In genomic region chr14:72787841-72788240, GRCh38 we compare ENCODE assay signal across 16 cellular contexts.
DNase-seq lines count a peak whose midpoint lies in the region; ATAC-seq and TF ChIP-seq lines count a peak whose summit lies in the region.
"Had no signal": no experiment of that assay in that cellular context is flagged by ENCODE, and none has a peak within 500 bp of the region (broad histone marks: within the 10 kb centered on the region; RNA-seq: fewer than 3 reads in every experiment).

No MANE protein-coding gene starts in this region.

- DNase-seq in naive B cell, result no peak
- DNase-seq in activated naive CD4-positive, alpha-beta T cell (lab: John Stamatoyannopoulos, UW), result no peak
- DNase-seq: Calu3; CD4-positive, alpha-beta memory T cell; DMS53; KG1; NCI-H2081 treated with DMSO at 0.1 percent for 48 hours; NCI-H2227 treated with DMSO at 0.1 percent for 48 hours; NCI-H524 treated with DMSO at 0.1 percent for 48 hours; SHP77 had no signal

- H4K20me1 ChIP-seq in BLaER1 treated with 17β-estradiol and CSF1 and Interleukin-3, amounts not matched to agents 10 nM and 100 nM, result no peaks in the 10 kb centered on the region; a peak in 1 of 22 replicates
- no peaks in the 10 kb centered on the region for H4K20me1 ChIP-seq in OCI-LY3 (ENCODE audit: insufficient read depth, low read length)

- peaks cover 2 to 6% of the 10 kb centered on the region in 2 donors for H3K36me3 Mint-ChIP-seq in naive B cell
- peaks cover 3% of the 10 kb centered on the region for H3K36me3 Mint-ChIP-seq in stimulated activated memory B cell treated with anti-CD40 and anti-IgM and Interleukin-4, amounts not matched to agents 10 μg/mL and 1 μg/mL and 100 μg/mL, for 72 hours

- no peak for ATAC-seq in naive B cell (ENCODE audit: low read depth in 2 of 2)
- ATAC-seq in stimulated activated memory B cell treated with anti-CD40 and anti-IgM and Interleukin-4, amounts not matched to agents 10 μg/mL and 1 μg/mL and 100 μg/mL, for 72 hours, result no peak
- ATAC-seq in HG02588 (IDR thresholded peaks at IDR 0.05; ENCODE audit: unreplicated experiment), result no peak
- ATAC-seq in HG03457 (IDR thresholded peaks at IDR 0.05; ENCODE audit: unreplicated experiment), result no peak

- peaks cover 12 to 31% (median 25%) of the 10 kb centered on the region in 10 experiments for H3K4me1 ChIP-seq in BLaER1 treated with 17β-estradiol and CSF1 and Interleukin-3, amounts not matched to agents 10 nM and 100 nM
- peaks cover 79% of the 10 kb centered on the region for H3K4me1 ChIP-seq in OCI-LY3 (ENCODE audit: low read length)
- H3K4me1 ChIP-seq: Peyer's patch had no signal

- no peaks in the 10 kb centered on the region for H3K9me3 ChIP-seq in BLaER1 treated with 17β-estradiol and CSF1 and Interleukin-3, amounts not matched to agents 10 nM and 100 nM (replicated peaks in 1 of 11)
- no peaks in the 10 kb centered on the region for H3K9me3 ChIP-seq in OCI-LY3 (ENCODE audit: insufficient read depth, low read length)
- H3K9me3 ChIP-seq: Peyer's patch had no signal

- H3K27ac Mint-ChIP-seq in naive B cell, result peak overlapping the region in 5 of 6 donors; percentile 8 to 88 (median 84)
- H3K27ac Mint-ChIP-seq in stimulated activated memory B cell treated with anti-CD40 and anti-IgM and Interleukin-4, amounts not matched to agents 10 μg/mL and 1 μg/mL and 100 μg/mL, for 72 hours, result peak overlapping the region; percentile 48

- H3K27me3 Mint-ChIP-seq in naive B cell, result no peaks in the 10 kb centered on the region
- H3K27me3 Mint-ChIP-seq in stimulated activated memory B cell treated with anti-CD40 and anti-IgM and Interleukin-4, amounts not matched to agents 10 μg/mL and 1 μg/mL and 100 μg/mL, for 72 hours, result no peaks in the 10 kb centered on the region
- H3K27me3 Mint-ChIP-seq: CD4-positive, alpha-beta memory T cell had no signal

- H3K36me3 ChIP-seq in BLaER1 treated with 17β-estradiol and CSF1 and Interleukin-3, amounts not matched to agents 10 nM and 100 nM, result no peaks in the 10 kb centered on the region
- peaks cover 16% of the 10 kb centered on the region for H3K36me3 ChIP-seq in OCI-LY3 (replicated peaks; ENCODE audit: low read depth, low read length)
- H3K36me3 ChIP-seq: Peyer's patch had no signal

- H2AFZ ChIP-seq in OCI-LY3 (ENCODE audit: low read depth, low read length), result no peak overlapping the region

- peak overlapping the region in 6 of 8 donors; percentile 34 to 73 (median 54) for H3K4me3 Mint-ChIP-seq in naive B cell
- H3K4me3 Mint-ChIP-seq in stimulated activated memory B cell treated with anti-CD40 and anti-IgM and Interleukin-4, amounts not matched to agents 10 μg/mL and 1 μg/mL and 100 μg/mL, for 72 hours, result no peak overlapping the region
- H3K4me3 Mint-ChIP-seq: CD4-positive, alpha-beta memory T cell had no signal

- no peak overlapping the region for H3K4me3 ChIP-seq in BLaER1 treated with 17β-estradiol and CSF1 and Interleukin-3, amounts not matched to agents 10 nM and 100 nM
- no peak overlapping the region for H3K4me3 ChIP-seq in OCI-LY3 (ENCODE audit: low read length)
- H3K4me3 ChIP-seq: Peyer's patch had no signal

- no peak overlapping the region for H3K27ac ChIP-seq in BLaER1 treated with 17β-estradiol and CSF1 and Interleukin-3, amounts not matched to agents 10 nM and 100 nM
- H3K27ac ChIP-seq in OCI-LY3 (ENCODE audit: low read length), result peak overlapping the region; percentile 29; the same call in 1 of the 2 replicates
- H3K27ac ChIP-seq: Peyer's patch had no signal

- no peak overlapping the region for H3K9ac ChIP-seq in BLaER1 treated with 17β-estradiol and CSF1 and Interleukin-3, amounts not matched to agents 10 nM and 100 nM
- peak overlapping the region; percentile 39; the same call in 1 of the 2 replicates for H3K9ac ChIP-seq in OCI-LY3 (ENCODE audit: low read length)

- H3K4me2 ChIP-seq in BLaER1 treated with 17β-estradiol and CSF1 and Interleukin-3, amounts not matched to agents 10 nM and 100 nM, result peak overlapping the region; percentile 41 to 66 (median 49); a peak in 21 of 22 replicates
- H3K4me2 ChIP-seq in OCI-LY3 (ENCODE audit: low read length), result peak overlapping the region; percentile 33; the same call in 1 of the 2 replicates

- peaks cover 53% of the 10 kb centered on the region for H3K79me2 ChIP-seq in OCI-LY3 (ENCODE audit: low read length)

- H3K4me1 Mint-ChIP-seq in naive B cell, result peaks cover 49 to 70% (median 60%) of the 10 kb centered on the region in 3 donors
- H3K4me1 Mint-ChIP-seq in stimulated activated memory B cell treated with anti-CD40 and anti-IgM and Interleukin-4, amounts not matched to agents 10 μg/mL and 1 μg/mL and 100 μg/mL, for 72 hours, result peaks cover 59% of the 10 kb centered on the region
- H3K4me1 Mint-ChIP-seq: CD4-positive, alpha-beta memory T cell had no signal

- H3K27me3 ChIP-seq in BLaER1 treated with 17β-estradiol and CSF1 and Interleukin-3, amounts not matched to agents 10 nM and 100 nM, result no peaks in the 10 kb centered on the region
- H3K27me3 ChIP-seq in OCI-LY3 (ENCODE audit: low read depth, low read length), result no peaks in the 10 kb centered on the region
- H3K27me3 ChIP-seq: Peyer's patch had no signal

- H3K9me3 Mint-ChIP-seq in naive B cell, result peaks cover 0 to 3% (median 0%) of the 10 kb centered on the region in 7 donors
- no peaks in the 10 kb centered on the region for H3K9me3 Mint-ChIP-seq in stimulated activated memory B cell treated with anti-CD40 and anti-IgM and Interleukin-4, amounts not matched to agents 10 μg/mL and 1 μg/mL and 100 μg/mL, for 72 hours

- no peak for TF ChIP-seq CTCF in OCI-LY3 (IDR thresholded peaks at IDR 0.05; ENCODE audit: low read depth, low read length)
